ENCODE assay signal across 10 cellular contexts in genomic region chr6:39530201-39530759, GRCh38.
DNase-seq lines count a peak whose midpoint lies in the region; ATAC-seq, FAIRE-seq and TF ChIP-seq lines count a peak whose summit lies in the region.
"Had no signal": no experiment of that assay in that cellular context is flagged by ENCODE, and none has a peak within 500 bp of the region (broad histone marks: within the 10 kb centered on the region; RNA-seq: fewer than 3 reads in every experiment).

No MANE protein-coding gene starts in this region.

- no peak overlapping the region for H3K27ac ChIP-seq in PC-9
- H3K27ac ChIP-seq in brain microvascular endothelial cell, result no peak overlapping the region
- H3K27ac ChIP-seq: upper lobe of left lung had no signal

- peaks cover 35% of the 10 kb centered on the region for H3K27me3 Mint-ChIP-seq in T-helper 17 cell

- H3K9me3 ChIP-seq in T-helper 17 cell (ENCODE audit: control insufficient read depth, low read length, poor library complexity, severe bottlenecking) (no peaks in the 10 kb centered on the region), PC-9 (ENCODE audit: insufficient read depth, low read depth) (no peaks in the 10 kb centered on the region)
- H3K9me3 ChIP-seq: upper lobe of left lung had no signal

- H3K27me3 ChIP-seq in PC-9 (ENCODE audit: insufficient read depth, low read depth) (peaks cover 41% of the 10 kb centered on the region), brain microvascular endothelial cell (replicated peaks) (no peaks in the 10 kb centered on the region)
- H3K27me3 ChIP-seq: upper lobe of left lung had no signal

- TF ChIP-seq CTCF in PC-9 (conservative IDR thresholded peaks at IDR 0.05) (no peak), brain microvascular endothelial cell (IDR thresholded peaks at IDR 0.05; ENCODE audit: low read depth, low read length, missing control alignments) (no peak)

- DNase-seq in GM12892 (ENCODE audit: insufficient read length) (peak; percentile 38), germinal center (ENCODE audit: low spot score) (peak; percentile 8), T-helper 17 cell (no peak), PC-9 (no peak), brain microvascular endothelial cell (no peak)
- no peak for DNase-seq in stimulated activated CD4-positive, alpha-beta T cell treated with anti-CD3 and anti-CD28 coated beads, Interleukin-2, amount 100 ng/mL, for 24 hours
- DNase-seq: upper lobe of left lung had no signal

- BruUV-seq in PC-9 (replicated peaks; lab: Mats Ljungman, UMichigan), result no TSS peak

- H3K4me1 Mint-ChIP-seq in T-helper 17 cell, result no peaks in the 10 kb centered on the region

- H3K27ac Mint-ChIP-seq in T-helper 17 cell, result no peak overlapping the region

- no peak overlapping the region for H3K4me3 Mint-ChIP-seq in T-helper 17 cell

- intact Hi-C loops in PC-9 (cut with micrococcal nuclease; ENCODE audit: unreplicated experiment), result no loop called here

- no peak overlapping the region for H3K4me2 ChIP-seq in PC-9

- no peaks in the 10 kb centered on the region for H3K4me1 ChIP-seq in PC-9 (replicated peaks; ENCODE audit: insufficient read depth)
- H3K4me1 ChIP-seq: upper lobe of left lung had no signal

- in situ Hi-C loops in brain microvascular endothelial cell (cut with HindIII; ENCODE audit: low pct_ligation_motif_present, low sequenced_read_pairs), result no loop called here

- no peaks in the 10 kb centered on the region for H3K79me2 ChIP-seq in PC-9 (ENCODE audit: low read depth)

- peak; percentile 93 for FAIRE-seq in GM12892 (lab: Jason Lieb, UNC)

- ATAC-seq in GM21390 (IDR thresholded peaks at IDR 0.05; ENCODE audit: unreplicated experiment) (peak; percentile 99), HG03571 (IDR thresholded peaks at IDR 0.05; ENCODE audit: unreplicated experiment) (peak; percentile 97), T-helper 17 cell (no peak)
- ATAC-seq: Panc1 had no signal

- no peaks in the 10 kb centered on the region for H4K20me1 ChIP-seq in PC-9 (ENCODE audit: insufficient read depth)

- no peak for TF ChIP-seq POLR2A in GM12892 (IDR thresholded peaks at IDR 0.05; ENCODE audit: low read depth, low read length)

- POLR2A ChIA-PET in PC-9 (lab: Charles Lee; ENCODE audit: unreplicated experiment), result no interaction called here

- CTCF ChIA-PET in PC-9 (lab: Charles Lee), result no interaction called here

- H3K36me3 ChIP-seq in PC-9 (ENCODE audit: low read depth), result no peaks in the 10 kb centered on the region
- H3K36me3 ChIP-seq in brain microvascular endothelial cell (replicated peaks), result no peaks in the 10 kb centered on the region
- H3K36me3 ChIP-seq: upper lobe of left lung had no signal

- H3K9me2 ChIP-seq in PC-9 (ENCODE audit: insufficient read depth), result no peaks in the 10 kb centered on the region

- no peak overlapping the region for H3K4me3 ChIP-seq in PC-9
- H3K4me3 ChIP-seq in brain microvascular endothelial cell (ENCODE audit: low read depth, low read length), result no peak overlapping the region
- H3K4me3 ChIP-seq: upper lobe of left lung had no signal

- no peaks in the 10 kb centered on the region for H3F3A ChIP-seq in PC-9 (ENCODE audit: insufficient read depth, low read depth)

- H3K36me3 Mint-ChIP-seq in T-helper 17 cell (ENCODE audit: low read depth), result no peaks in the 10 kb centered on the region

- no peak overlapping the region for H2AFZ ChIP-seq in PC-9

Comparison
In these comparisons a context has a peak if more than half of its experiments do, and no peak if none do; other contexts are left out.
1. DNase-seq: peak in GM12892 (single experiment) and germinal center (single experiment); none in T-helper 17 cell (0 of 3), PC-9 (0 of 2), brain microvascular endothelial cell (single experiment) and stimulated activated CD4-positive, alpha-beta T cell treated with anti-CD3 and anti-CD28 coated beads, Interleukin-2, amount 100 ng/mL, for 24 hours (0 of 2).